8 cellular contexts compared by ENCODE assay signal in genomic region chr10:84026821-84027257, GRCh38.
DNase-seq lines count a peak whose midpoint lies in the region; ATAC-seq and TF ChIP-seq lines count a peak whose summit lies in the region.

No MANE protein-coding gene starts in this region.

- H3K27ac ChIP-seq in esophagus muscularis mucosa (replicated peaks in 1 of 4) (no peak overlapping the region), testis (no peak overlapping the region)

- H3K4me3 ChIP-seq in GM12864 (ENCODE audit: low read depth, low read length): no peak overlapping the region
- no peak overlapping the region for H3K4me3 ChIP-seq in esophagus muscularis mucosa
- H3K4me3 ChIP-seq in testis: no peak overlapping the region

- intact Hi-C loops in esophagus muscularis mucosa (cut with DNase I) (no loop called here), testis (cut with DNase I; ENCODE audit: low total_unique reads) (no loop called here)

- no peak for TF ChIP-seq EP300 in esophagus muscularis mucosa (IDR thresholded peaks at IDR 0.05)

- ATAC-seq in activated CD4-positive, CD25-positive, alpha-beta regulatory T cell treated with anti-CD3 and anti-CD28 coated beads, Interleukin-2, amount 50 U/mL, for 24 hours: no peak
- ATAC-seq in HG03565 (IDR thresholded peaks at IDR 0.05; ENCODE audit: unreplicated experiment): no peak
- no peak for ATAC-seq in HG02870 (IDR thresholded peaks at IDR 0.05; ENCODE audit: unreplicated experiment)

- H3K9me3 ChIP-seq in esophagus muscularis mucosa (peaks cover 0 to 11% (median 6%) of the 10 kb centered on the region in 4 donors), testis (no peaks in the 10 kb centered on the region)

- DNase-seq in ACHN (peak; percentile 37), GM12864 (ENCODE audit: low read depth) (no peak), NCI-H2227 treated with DMSO at 0.1 percent for 48 hours (lab: John Stamatoyannopoulos, UW) (peak; percentile 1), esophagus muscularis mucosa (ENCODE audit: extremely low spot score) (peak; percentile 60), testis (no peak)

- TF ChIP-seq POLR2A in esophagus muscularis mucosa (IDR thresholded peaks at IDR 0.05; ENCODE audit: low read depth) (no peak), testis (IDR thresholded peaks at IDR 0.05) (no peak)

- no peaks in the 10 kb centered on the region for H3K36me3 ChIP-seq in esophagus muscularis mucosa
- no peaks in the 10 kb centered on the region for H3K36me3 ChIP-seq in testis (ENCODE audit: low read depth, missing control alignments)

- no peaks in the 10 kb centered on the region for H3K4me1 ChIP-seq in esophagus muscularis mucosa
- no peaks in the 10 kb centered on the region for H3K4me1 ChIP-seq in testis

- in situ Hi-C loops in ACHN (cut with HindIII; ENCODE audit: low pct_ligation_motif_present, low pct_unique_long_range_greater_than_20kb, low sequenced_read_pairs): no loop called here

- TF ChIP-seq CTCF in GM12864 (IDR thresholded peaks at IDR 0.05; ENCODE audit: low read depth, low read length, missing control alignments) (peak; percentile 86), esophagus muscularis mucosa (IDR thresholded peaks at IDR 0.05) (peak in 2 of 3 experiments; percentile 35 to 45), testis (IDR thresholded peaks at IDR 0.05) (peak in 2 of 3 experiments; percentile 32 to 62)

- no peaks in the 10 kb centered on the region for H3K27me3 ChIP-seq in esophagus muscularis mucosa
- no peaks in the 10 kb centered on the region for H3K27me3 ChIP-seq in testis

Comparison
In these comparisons a context has a peak if more than half of its experiments do, and no peak if none do; other contexts are left out.
1. DNase-seq: peak in ACHN (single experiment), NCI-H2227 treated with DMSO at 0.1 percent for 48 hours (single experiment) and esophagus muscularis mucosa (single experiment); none in GM12864 (single experiment) and testis (single experiment).
2. Peak in every context shown above with its lines, with median percentiles within 50 percentile points of each other: CTCF ChIP-seq.